Comparison of ENCODE assay signal across 23 cellular contexts in genomic region chr10:44042075-44042770, GRCh38.
"Had no signal": no experiment of that assay in that cellular context is flagged by ENCODE, and none has a peak within 500 bp of the region (broad histone marks: within the 10 kb centered on the region; RNA-seq: fewer than 3 reads in every experiment).

No MANE protein-coding gene starts in this region.

- H3K36me3 ChIP-seq: esophagus muscularis mucosa, gastroesophageal sphincter, heart left ventricle, lower lobe of right lung, ovary, right lobe of liver, tibial artery had no signal

- H3K4me3 ChIP-seq: dorsolateral prefrontal cortex, esophagus muscularis mucosa, gastroesophageal sphincter, heart left ventricle, lower lobe of right lung, ovary, psoas muscle, right lobe of liver, testis, tibial artery had no signal

- DNase-seq: dorsolateral prefrontal cortex; effector CD8-positive, alpha-beta T cell; foreskin keratinocyte; heart left ventricle; hippocampal formation; immature natural killer cell; left ventricle myocardium superior; lower lobe of right lung; natural killer cell; occipital lobe; ovary; posterior cingulate gyrus; psoas muscle; right lobe of liver; small intestine; stimulated activated CD4-positive, alpha-beta T cell treated with anti-CD3 and anti-CD28 coated beads, Interleukin-15, amount 100 ng/mL, for 24 hours; stimulated activated CD4-positive, alpha-beta T cell treated with anti-CD3 and anti-CD28 coated beads, Interleukin-2, amount 100 ng/mL, for 48 hours; stimulated activated naive CD4-positive, alpha-beta T cell; substantia nigra; testis; tibial artery had no signal

- H3K27ac ChIP-seq: dorsolateral prefrontal cortex, esophagus muscularis mucosa, foreskin keratinocyte, gastroesophageal sphincter, heart left ventricle, lower lobe of right lung, ovary, psoas muscle, right lobe of liver, testis, tibial artery had no signal

- H3K27me3 ChIP-seq: dorsolateral prefrontal cortex, esophagus muscularis mucosa, foreskin keratinocyte, gastroesophageal sphincter, heart left ventricle, ovary, right lobe of liver, testis, tibial artery had no signal

- H3K4me1 ChIP-seq: psoas muscle, right lobe of liver, testis had no signal

- H3K9me3 ChIP-seq: esophagus muscularis mucosa, lower lobe of right lung, ovary, psoas muscle, right lobe of liver, testis, tibial artery had no signal

- ATAC-seq: foreskin keratinocyte, gastroesophageal sphincter, heart left ventricle, left ventricle myocardium superior, lower lobe of right lung, natural killer cell, psoas muscle had no signal
